In genomic region chr7:138002828-138003189, GRCh38 we compare ENCODE assay signal across 10 cellular contexts. TPM values are rescaled to one million over a fixed set of nuclear protein-coding genes. Genes with fewer than 3 reads are reported as not detected.
DNase-seq lines count a peak whose midpoint lies in the region; ATAC-seq and TF ChIP-seq lines count a peak whose summit lies in the region.
"Had no signal": no experiment of that assay in that cellular context is flagged by ENCODE, and none has a peak within 500 bp of the region (broad histone marks: within the 10 kb centered on the region; RNA-seq: fewer than 3 reads in every experiment).

No MANE protein-coding gene starts in this region.

- TF ChIP-seq POLR2A in body of pancreas (IDR thresholded peaks at IDR 0.05), result no peak

- no peaks in the 10 kb centered on the region for H3K9me3 Mint-ChIP-seq in endodermal cell

- H3K9me3 ChIP-seq in OCI-LY3 (ENCODE audit: insufficient read depth, low read length), result no peaks in the 10 kb centered on the region
- no peaks in the 10 kb centered on the region for H3K9me3 ChIP-seq in endodermal cell (ENCODE audit: control insufficient read depth, low read length)
- no peaks in the 10 kb centered on the region for H3K9me3 ChIP-seq in trophoblast cell (ENCODE audit: insufficient read depth, low read depth, low read length)
- H3K9me3 ChIP-seq in body of pancreas, result no peaks in the 10 kb centered on the region
- H3K9me3 ChIP-seq: adrenal gland, esophagus muscularis mucosa had no signal

- H3K79me2 ChIP-seq in OCI-LY3 (ENCODE audit: low read length), result peaks cover 41% of the 10 kb centered on the region
- peaks cover 21% of the 10 kb centered on the region for H3K79me2 ChIP-seq in trophoblast cell (ENCODE audit: control insufficient read depth, insufficient read depth, low read length, poor library complexity)

- no peaks in the 10 kb centered on the region for H3K27me3 Mint-ChIP-seq in endodermal cell (ENCODE audit: insufficient read depth)

- peak overlapping the region; percentile 74 for H3K4me3 ChIP-seq in OCI-LY3 (ENCODE audit: low read length)
- peak overlapping the region; percentile 56 for H3K4me3 ChIP-seq in endodermal cell (ENCODE audit: low read length)
- H3K4me3 ChIP-seq in trophoblast cell (ENCODE audit: low read depth, low read length), result no peak overlapping the region
- H3K4me3 ChIP-seq in body of pancreas, result no peak overlapping the region
- H3K4me3 ChIP-seq: adrenal gland had no signal

- peak overlapping the region; percentile 73 for H3K9ac ChIP-seq in OCI-LY3 (ENCODE audit: low read length)
- H3K9ac ChIP-seq in endodermal cell (ENCODE audit: extremely low read depth, low read length, poor library complexity, severe bottlenecking), result no peak overlapping the region
- no peak overlapping the region for H3K9ac ChIP-seq in trophoblast cell (ENCODE audit: low read length)

- H2BK12ac ChIP-seq in trophoblast cell (ENCODE audit: low read length), result peak overlapping the region; percentile 98

- peak overlapping the region; percentile 83 for H4K91ac ChIP-seq in trophoblast cell (ENCODE audit: low read depth, low read length)

- H2AFZ ChIP-seq in OCI-LY3 (ENCODE audit: low read depth, low read length) (peak overlapping the region; percentile 91), trophoblast cell (ENCODE audit: insufficient read depth, low read length, poor library complexity) (peak overlapping the region; percentile 85)

- no peak for TF ChIP-seq CTCF in OCI-LY3 (IDR thresholded peaks at IDR 0.05; ENCODE audit: low read depth, low read length)
- no peak for TF ChIP-seq CTCF in endodermal cell (conservative IDR thresholded peaks at IDR 0.05)
- no peak for TF ChIP-seq CTCF in body of pancreas (IDR thresholded peaks at IDR 0.05)

- H3K4me3 Mint-ChIP-seq in endodermal cell, result no peak overlapping the region

- H3K23ac ChIP-seq in trophoblast cell (ENCODE audit: low read length), result no peak overlapping the region

- intact Hi-C loops in body of pancreas (cut with DNase I), result no loop called here

- H3K4me1 Mint-ChIP-seq in endodermal cell, result peaks cover 21% of the 10 kb centered on the region

- peaks cover 21% of the 10 kb centered on the region for H3K79me1 ChIP-seq in trophoblast cell (ENCODE audit: low read length)

- no peak overlapping the region for H3K4ac ChIP-seq in trophoblast cell (ENCODE audit: low read depth, low read length)

- H3K4me2 ChIP-seq in OCI-LY3 (ENCODE audit: low read length) (peak overlapping the region; percentile 92), trophoblast cell (ENCODE audit: low read length) (no peak overlapping the region)

- H3K4me1 ChIP-seq in OCI-LY3 (ENCODE audit: low read length), result peaks cover 39% of the 10 kb centered on the region
- H3K4me1 ChIP-seq in endodermal cell (ENCODE audit: control insufficient read depth, insufficient read depth, low read length), result no peaks in the 10 kb centered on the region
- H3K4me1 ChIP-seq in trophoblast cell (ENCODE audit: control insufficient read depth in 1 of 2, insufficient read depth in 2 of 2, low read length in 2 of 2), result peaks cover 5 to 10% of the 10 kb centered on the region in 2 experiments
- peaks cover 14% of the 10 kb centered on the region for H3K4me1 ChIP-seq in body of pancreas

- peak overlapping the region; percentile 57 for H3K27ac ChIP-seq in OCI-LY3 (ENCODE audit: low read length)
- no peak overlapping the region for H3K27ac ChIP-seq in endodermal cell (ENCODE audit: low read depth, low read length)
- H3K27ac ChIP-seq in trophoblast cell (ENCODE audit: low read depth, low read length), result peak overlapping the region; percentile 27
- peak overlapping the region in 2 of 4 donors; percentile 44 to 96 for H3K27ac ChIP-seq in body of pancreas
- H3K27ac ChIP-seq: adrenal gland had no signal

- DNase-seq in DMS 273 (lab: John Stamatoyannopoulos, UW; ENCODE audit: unreplicated experiment) (peak; percentile 37), DMS 273 treated with DMSO at 0.1 percent for 48 hours (lab: John Stamatoyannopoulos, UW) (no peak), endodermal cell (peak; percentile 42), trophoblast cell (no peak), NCI-H510A (lab: John Stamatoyannopoulos, UW) (no peak), body of pancreas (no peak)
- no peak for DNase-seq in NK-92 treated with Interleukin-12 subunit alpha and Interleukin-12 subunit beta, amount 100 ng/mL, for 24 hours (lab: John Stamatoyannopoulos, UW)

- peak overlapping the region; percentile 94 for H2AK5ac ChIP-seq in trophoblast cell (ENCODE audit: low read length)

- peak overlapping the region; percentile 77 for H3K14ac ChIP-seq in trophoblast cell (ENCODE audit: low read length)

- peak overlapping the region; percentile 28 for H3K27ac Mint-ChIP-seq in endodermal cell

- peaks cover 7% of the 10 kb centered on the region for H3K36me3 Mint-ChIP-seq in endodermal cell (ENCODE audit: low read depth)

- 75 to 95% methylated on average over 3 to 6 of the region's 6 CpGs for WGBS in endodermal cell (ENCODE audit: insufficient coverage in 1 of 2, insufficient read length in 1 of 2), 2 experiments
- WGBS in trophoblast cell (ENCODE audit: extremely low coverage, insufficient coverage, insufficient read length), result no CpG with 5 or more reads among the region's 6 CpGs
- 63 to 67% methylated on average over 6 of the region's 6 CpGs for WGBS in body of pancreas, 2 donors

- peak overlapping the region; percentile 87 for H2BK5ac ChIP-seq in trophoblast cell (ENCODE audit: low read depth, low read length, poor library complexity)

- no peak overlapping the region for H3K18ac ChIP-seq in trophoblast cell (ENCODE audit: low read length)

- H2BK120ac ChIP-seq in trophoblast cell (ENCODE audit: insufficient read depth, low read length, poor library complexity), result peak overlapping the region; percentile 94

- H3K36me3 ChIP-seq in OCI-LY3 (replicated peaks; ENCODE audit: low read depth, low read length), result peaks cover 26% of the 10 kb centered on the region
- H3K36me3 ChIP-seq in endodermal cell (ENCODE audit: control insufficient read depth, insufficient read depth, low read length), result no peaks in the 10 kb centered on the region
- H3K36me3 ChIP-seq in trophoblast cell (ENCODE audit: control insufficient read depth in 1 of 2, insufficient read depth in 2 of 2, low read length in 2 of 2), result peaks cover 0 to 2% of the 10 kb centered on the region in 2 experiments
- H3K36me3 ChIP-seq in body of pancreas (replicated peaks in 1 of 2; ENCODE audit: insufficient read depth in 1 of 2, low read depth in 2 of 2), result no peaks in the 10 kb centered on the region
- H3K36me3 ChIP-seq: adrenal gland, esophagus muscularis mucosa had no signal

- ATAC-seq in body of pancreas, result no peak

- no peaks in the 10 kb centered on the region for H3K27me3 ChIP-seq in OCI-LY3 (ENCODE audit: low read depth, low read length)
- no peaks in the 10 kb centered on the region for H3K27me3 ChIP-seq in endodermal cell (ENCODE audit: control insufficient read depth, insufficient read depth, low read length, poor library complexity, severe bottlenecking)
- no peaks in the 10 kb centered on the region for H3K27me3 ChIP-seq in trophoblast cell (ENCODE audit: insufficient read depth, low read length)
- no peaks in the 10 kb centered on the region for H3K27me3 ChIP-seq in body of pancreas
- H3K27me3 ChIP-seq: adrenal gland, esophagus muscularis mucosa had no signal

- peak overlapping the region; percentile 83 for H4K8ac ChIP-seq in trophoblast cell (ENCODE audit: low read depth, low read length)

- H4K20me1 ChIP-seq in OCI-LY3 (ENCODE audit: insufficient read depth, low read length), result peaks cover 25% of the 10 kb centered on the region

- peak overlapping the region; percentile 84 for H4K12ac ChIP-seq in trophoblast cell (ENCODE audit: low read depth, low read length)

RNA-seq across cellular contexts. Expression of gene CREB3L2, which starts 0.9 kb away (rescaled TPM):
- total RNA-seq in endodermal cell, result 10 to 100 TPM; 48.2 to 80.2 TPM
- 28.1 TPM for polyA plus RNA-seq in endodermal cell (2013, experiment 1 of 2)
- 28.2 TPM for polyA plus RNA-seq in endodermal cell (2013, experiment 2 of 2)
- polyA plus RNA-seq in trophoblast cell (2013), result 134 and 136 TPM in 2 replicates
- total RNA-seq in body of pancreas, result 10 to 100 TPM; 21.3 to 28.0 TPM

Comparison
In these comparisons a context has a peak if more than half of its experiments do, and no peak if none do; other contexts are left out.
1. DNase-seq: peak in DMS 273 (single experiment) and endodermal cell (single experiment); none in DMS 273 treated with DMSO at 0.1 percent for 48 hours (single experiment), trophoblast cell (0 of 2), NCI-H510A (single experiment), body of pancreas (0 of 4) and NK-92 treated with Interleukin-12 subunit alpha and Interleukin-12 subunit beta, amount 100 ng/mL, for 24 hours (single experiment).
2. H3K4me3 ChIP-seq: peak in OCI-LY3 (single experiment) and endodermal cell (single experiment); none in trophoblast cell (single experiment) and body of pancreas (0 of 2).